Comparison of ENCODE assay signal across 8 cellular contexts in the genomic region with DNA sequence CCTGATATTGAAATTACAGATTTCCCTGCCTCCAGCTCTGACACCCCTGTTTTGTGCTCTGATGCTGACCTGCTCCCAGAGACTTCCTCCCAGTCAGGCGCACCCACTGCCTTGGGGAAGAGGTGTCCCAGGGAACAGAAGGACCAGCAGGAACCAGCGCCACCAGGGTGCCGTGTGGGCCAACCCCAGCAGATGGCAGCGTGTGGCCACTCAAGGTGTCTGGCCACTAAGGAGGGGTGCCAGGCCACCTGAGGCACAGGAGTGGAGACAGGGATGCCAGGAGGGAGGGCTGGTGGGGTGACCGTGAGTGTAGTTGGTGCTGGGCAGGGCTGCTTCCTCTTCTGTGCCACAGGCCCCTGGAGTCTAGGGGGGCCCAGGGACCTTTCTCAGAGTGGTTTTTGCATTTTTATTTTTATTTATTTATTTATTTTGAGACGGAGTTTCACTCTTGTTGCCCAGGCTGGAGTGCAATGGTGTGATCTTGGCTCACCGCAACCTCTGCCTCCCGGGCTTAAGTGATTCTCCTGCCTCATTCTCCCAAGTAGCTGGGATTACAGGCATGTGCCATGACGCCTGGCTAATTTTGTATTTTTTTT. TPM values are rescaled to one million over a fixed set of nuclear protein-coding genes. Genes with fewer than 3 reads are reported as not detected.
DNase-seq lines count a peak whose midpoint lies in the region; ATAC-seq, FAIRE-seq and TF ChIP-seq lines count a peak whose summit lies in the region.

No MANE protein-coding gene starts in this region.

- H3K9me1 ChIP-seq in K562 (ENCODE audit: control insufficient read depth, insufficient read depth, low read length), result no peaks in the 10 kb centered on the region

- POLR2A ChIA-PET in T-cell (lab: Charles Lee) (interaction anchor here in 1 of 2 donors (0.5 kb wide), 1 partner anchor 638 kb away, joined by 8 read pairs; no protein-coding TSS in a partner anchor), K562 (lab: Yijun Ruan, JAX) (no interaction called here)

- H3K36me3 Mint-ChIP-seq in T-cell, result no peaks in the 10 kb centered on the region

- TF ChIP-seq RAD21 in K562 (CRISPR knock-in tag; conservative IDR thresholded peaks at IDR 0.05 in 1 of 2, IDR thresholded peaks at IDR 0.05 in 1 of 2), result peak; percentile 32 to 55

- CTCF ChIA-PET in T-cell (lab: Charles Lee) (interaction anchor here in 1 of 2 donors (1.5 kb wide), 1 partner anchor 27 kb away, joined by 5 read pairs; no protein-coding TSS in a partner anchor), K562 (lab: Yijun Ruan, JAX; ENCODE audit: low intra/inter-chr PET ratio) (interaction anchor here (0.7 kb wide), 1 partner anchor 67 kb away, joined by 3 read pairs; no protein-coding TSS in a partner anchor)

- no peak overlapping the region for H3K27ac ChIP-seq in K562 (ENCODE audit: extremely low read depth, low read depth, low read length)

- WGBS in K562 (ENCODE audit: insufficient coverage, low coverage, missing lambda C conversion rate), result 18% methylated on average over 7 of the region's 9 CpGs

- H3K9me3 ChIP-seq in K562 (replicated peaks; ENCODE audit: control insufficient read depth, insufficient read depth, low read depth, low read length), result no peaks in the 10 kb centered on the region

- H3K4me1 ChIP-seq in K562 (replicated peaks in 1 of 2; ENCODE audit: control insufficient read depth in 2 of 2, insufficient read depth in 2 of 2, low read length in 2 of 2), result peaks cover 0 to 4% of the 10 kb centered on the region in 2 experiments; a peak in 2 of 5 replicates

- TF ChIP-seq EP300 in K562 (IDR thresholded peaks at IDR 0.05; ENCODE audit: low read length), result no peak

- no peak for TF ChIP-seq POLR2A in K562 (conservative IDR thresholded peaks at IDR 0.05)

- H4K20me1 ChIP-seq in K562 (replicated peaks; ENCODE audit: control insufficient read depth, insufficient read depth, low read length), result no peaks in the 10 kb centered on the region

- no peak overlapping the region for H3K4me3 Mint-ChIP-seq in T-cell

- TF ChIP-seq CTCF in K562 (IDR thresholded peaks at IDR 0.05 in 2 of 3, conservative IDR thresholded peaks at IDR 0.05 in 1 of 3; ENCODE audit: insufficient read depth in 2 of 3, low read depth in 1 of 3, low read length in 3 of 3), result peak; percentile 24 to 64 (median 55); a peak in 4 of 6 replicates

- intact Hi-C loops in K562 (cut with micrococcal nuclease), result no loop called here

- H3K4me2 ChIP-seq in K562 (ENCODE audit: insufficient read depth, low read length), result no peak overlapping the region

- peak; percentile 58 to 82 (median 70) for ATAC-seq in T-cell (replicated peaks in 1 of 4)
- peak; percentile 80 for ATAC-seq in K562
- no peak for ATAC-seq in GM21447 (IDR thresholded peaks at IDR 0.05; ENCODE audit: unreplicated experiment)

- BruUV-seq in K562 (replicated peaks; lab: Mats Ljungman, UMichigan), result no TSS peak

- no peaks in the 10 kb centered on the region for H3K9me3 Mint-ChIP-seq in T-cell

- no peaks in the 10 kb centered on the region; a peak in 1 of 5 replicates for H3K27me3 ChIP-seq in K562 (ENCODE audit: control insufficient read depth in 2 of 2, insufficient read depth in 2 of 2, low read length in 2 of 2)

- no peak for FAIRE-seq in K562 (lab: Jason Lieb, UNC)

- no peaks in the 10 kb centered on the region for H3K36me3 ChIP-seq in K562 (ENCODE audit: control insufficient read depth, insufficient read depth, low read length)

- in situ Hi-C loops in KBM-7 (cut with MboI; ENCODE audit: low pct_unique_long_range_greater_than_20kb, low sequenced_read_pairs), result no loop called here
- in situ Hi-C loops in K562 (cut with MboI), result no loop called here

- H3K9ac ChIP-seq in K562 (ENCODE audit: insufficient read depth in 1 of 2, low read depth in 2 of 2, low read length in 2 of 2), result no peak overlapping the region

- peaks cover 0 to 2% of the 10 kb centered on the region in 2 donors for H3K27me3 Mint-ChIP-seq in T-cell

- H3K79me2 ChIP-seq in K562 (ENCODE audit: control insufficient read depth, insufficient read depth, low read length), result no peaks in the 10 kb centered on the region

- no peak overlapping the region for H2AFZ ChIP-seq in K562 (ENCODE audit: low read depth, low read length)

- H3K4me3 ChIP-seq in K562, result no peak overlapping the region

- no peak overlapping the region for H3K27ac Mint-ChIP-seq in T-cell

- peaks cover 0 to 2% (median 0%) of the 10 kb centered on the region in 3 donors for H3K4me1 Mint-ChIP-seq in T-cell

- peak; percentile 71 for DNase-seq in NCI-H82 (lab: John Stamatoyannopoulos, UW)
- DNase-seq in NCI-H82 treated with DMSO at 0.1 percent for 48 hours (lab: John Stamatoyannopoulos, UW; ENCODE audit: unreplicated experiment), result no peak
- peak; percentile 77 for DNase-seq in KBM-7
- DNase-seq in T-cell, result peak in 23 of 34 experiments; percentile 6 to 53 (median 33)
- DNase-seq in K562 (ENCODE audit: extremely low read depth in 1 of 4, low spot score in 3 of 4), result no peak
- DNase-seq in kidney tubule cell (ENCODE audit: low spot score), result peak; percentile 75
- DNase-seq in stimulated activated CD8-positive, alpha-beta memory T cell treated with anti-CD3 and anti-CD28 coated beads, Interleukin-12 subunit alpha, Interleukin-12 subunit beta, amount 100 ng/mL, for 1 hour (ENCODE audit: low read depth), result peak; percentile 20

TF ChIP-seq in K562, 482 proteins besides CTCF, POLR2A, EP300 and RAD21:
- TF ChIP-seq ETV5 (CRISPR knock-in tag; IDR thresholded peaks at IDR 0.05; ENCODE audit: low read depth) (no peak), ZNF324 (CRISPR knock-in tag; IDR thresholded peaks at IDR 0.05) (no peak), FUS (optimal IDR thresholded peaks at IDR 0.05; ENCODE audit: low read depth, low read length) (no peak), SMC3 (conservative IDR thresholded peaks at IDR 0.05; ENCODE audit: insufficient read depth, low read depth, low read length) (0 out of 2 replicates have a peak, but pooled peaks have one; percentile 19), RCOR1 (IDR thresholded peaks at IDR 0.05; ENCODE audit: borderline replicate concordance in 1 of 2, low read depth in 2 of 2, low read length in 2 of 2) (no peak), TRIM28 (IDR thresholded peaks at IDR 0.05) (no peak), MTA2 (IDR thresholded peaks at IDR 0.05; ENCODE audit: low read depth) (no peak)
- TF ChIP-seq, protein P1, sequence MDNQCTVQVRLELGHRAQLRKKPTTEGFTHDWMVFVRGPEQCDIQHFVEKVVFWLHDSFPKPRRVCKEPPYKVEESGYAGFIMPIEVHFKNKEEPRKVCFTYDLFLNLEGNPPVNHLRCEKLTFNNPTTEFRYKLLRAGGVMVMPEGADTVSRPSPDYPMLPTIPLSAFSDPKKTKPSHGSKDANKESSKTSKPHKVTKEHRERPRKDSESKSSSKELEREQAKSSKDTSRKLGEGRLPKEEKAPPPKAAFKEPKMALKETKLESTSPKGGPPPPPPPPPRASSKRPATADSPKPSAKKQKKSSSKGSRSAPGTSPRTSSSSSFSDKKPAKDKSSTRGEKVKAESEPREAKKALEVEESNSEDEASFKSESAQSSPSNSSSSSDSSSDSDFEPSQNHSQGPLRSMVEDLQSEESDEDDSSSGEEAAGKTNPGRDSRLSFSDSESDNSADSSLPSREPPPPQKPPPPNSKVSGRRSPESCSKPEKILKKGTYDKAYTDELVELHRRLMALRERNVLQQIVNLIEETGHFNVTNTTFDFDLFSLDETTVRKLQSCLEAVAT (IDR thresholded peaks at IDR 0.05), result no peak

RNA-seq across cellular contexts. Expression of gene TEX44, which starts 56.0 kb away (rescaled TPM):
- total RNA-seq in T-cell (not detected), K562 (2014; rRNA removed) (not detected in 2 replicates), K562 (2014; rRNA removed; fragmentation: Illumina TruSeq; extraction: Trizol) (not detected in 2 replicates), K562 (2015; rRNA removed; fragmentation: Illumina TruSeq; extraction: Trizol) (not detected in 2 replicates), K562 (2021) (not detected in 2 replicates)
- not detected in 2 replicates for total RNA-seq in K562 (2011; cell fraction: chromatin; rRNA removed; ENCODE audit: low replicate concordance)
- total RNA-seq in K562 (2011; cell fraction: nucleolus; rRNA removed), result not detected in 2 replicates
- not detected in 2 replicates for total RNA-seq in K562 (2011; cell fraction: nucleoplasm; rRNA removed)
- polyA plus RNA-seq in K562 (2011; rRNA removed) (not detected in 2 replicates), K562 (2014; fragmentation: Illumina TruSeq; extraction: Trizol) (not detected in 2 replicates), K562 (2014; fragmentation: Nextera tagmentation; extraction: Ambion mirVana) (not detected), K562 (2014; rRNA removed) (not detected in 2 replicates)
- not detected in 2 replicates for polyA plus RNA-seq in K562 (2011; cell fraction: cytosol; rRNA removed)
- polyA plus RNA-seq in K562 (2011; cell fraction: nucleus; rRNA removed), result not detected in 2 replicates
- polyA plus RNA-seq in K562 (2012), result not detected in 2 replicates
- not detected in 2 replicates for polyA minus RNA-seq in K562 (2011; rRNA and poly(A)+ RNA removed)
- polyA minus RNA-seq in K562 (2011; cell fraction: cytosol; rRNA and poly(A)+ RNA removed), result not detected in 2 replicates
- not detected in 2 replicates for polyA minus RNA-seq in K562 (2011; cell fraction: nucleus; rRNA and poly(A)+ RNA removed)

RNA-seq across cellular contexts. Expression of gene PTMA, which starts 59.6 kb away (rescaled TPM):
- total RNA-seq in T-cell (1,000 to 10,000 TPM; 1,067 to 1,378 (median 1,149) TPM), K562 (2014; rRNA removed) (1,354 and 1,439 TPM in 2 replicates), K562 (2014; rRNA removed; fragmentation: Illumina TruSeq; extraction: Trizol) (1,578 and 1,698 TPM in 2 replicates), K562 (2015; rRNA removed; fragmentation: Illumina TruSeq; extraction: Trizol) (1,925 and 1,943 TPM in 2 replicates), K562 (2021) (1,166 and 1,193 TPM in 2 replicates)
- 105 and 138 TPM in 2 replicates for total RNA-seq in K562 (2011; cell fraction: chromatin; rRNA removed; ENCODE audit: low replicate concordance)
- total RNA-seq in K562 (2011; cell fraction: nucleolus; rRNA removed), result 82.0 and 91.6 TPM in 2 replicates
- 112 and 117 TPM in 2 replicates for total RNA-seq in K562 (2011; cell fraction: nucleoplasm; rRNA removed)
- polyA plus RNA-seq in K562 (2011; rRNA removed) (323 and 429 TPM in 2 replicates), K562 (2014; fragmentation: Illumina TruSeq; extraction: Trizol) (2,277 and 2,322 TPM in 2 replicates), K562 (2014; fragmentation: Nextera tagmentation; extraction: Ambion mirVana) (1,000 to 10,000 TPM; 1,265 to 1,905 TPM), K562 (2014; rRNA removed) (1,557 and 1,903 TPM in 2 replicates)
- polyA plus RNA-seq in K562 (2011; cell fraction: cytosol; rRNA removed), result 269 and 283 TPM in 2 replicates
- polyA plus RNA-seq in K562 (2011; cell fraction: nucleus; rRNA removed), result 236 and 242 TPM in 2 replicates
- 643 and 1,309 TPM in 2 replicates for polyA plus RNA-seq in K562 (2012)
- 500 and 593 TPM in 2 replicates for polyA minus RNA-seq in K562 (2011; rRNA and poly(A)+ RNA removed)
- polyA minus RNA-seq in K562 (2011; cell fraction: cytosol; rRNA and poly(A)+ RNA removed), result 402 and 486 TPM in 2 replicates
- polyA minus RNA-seq in K562 (2011; cell fraction: nucleus; rRNA and poly(A)+ RNA removed), result 80.0 and 144 TPM in 2 replicates

Comparison
In these comparisons a context has a peak if more than half of its experiments do, and no peak if none do; other contexts are left out.
1. DNase-seq: peak in NCI-H82 (single experiment), KBM-7 (single experiment), T-cell (23 of 34), kidney tubule cell (single experiment) and stimulated activated CD8-positive, alpha-beta memory T cell treated with anti-CD3 and anti-CD28 coated beads, Interleukin-12 subunit alpha, Interleukin-12 subunit beta, amount 100 ng/mL, for 1 hour (single experiment); none in NCI-H82 treated with DMSO at 0.1 percent for 48 hours (single experiment) and K562 (0 of 4).